ENCODE assay signal across 10 cellular contexts in the genomic region with DNA sequence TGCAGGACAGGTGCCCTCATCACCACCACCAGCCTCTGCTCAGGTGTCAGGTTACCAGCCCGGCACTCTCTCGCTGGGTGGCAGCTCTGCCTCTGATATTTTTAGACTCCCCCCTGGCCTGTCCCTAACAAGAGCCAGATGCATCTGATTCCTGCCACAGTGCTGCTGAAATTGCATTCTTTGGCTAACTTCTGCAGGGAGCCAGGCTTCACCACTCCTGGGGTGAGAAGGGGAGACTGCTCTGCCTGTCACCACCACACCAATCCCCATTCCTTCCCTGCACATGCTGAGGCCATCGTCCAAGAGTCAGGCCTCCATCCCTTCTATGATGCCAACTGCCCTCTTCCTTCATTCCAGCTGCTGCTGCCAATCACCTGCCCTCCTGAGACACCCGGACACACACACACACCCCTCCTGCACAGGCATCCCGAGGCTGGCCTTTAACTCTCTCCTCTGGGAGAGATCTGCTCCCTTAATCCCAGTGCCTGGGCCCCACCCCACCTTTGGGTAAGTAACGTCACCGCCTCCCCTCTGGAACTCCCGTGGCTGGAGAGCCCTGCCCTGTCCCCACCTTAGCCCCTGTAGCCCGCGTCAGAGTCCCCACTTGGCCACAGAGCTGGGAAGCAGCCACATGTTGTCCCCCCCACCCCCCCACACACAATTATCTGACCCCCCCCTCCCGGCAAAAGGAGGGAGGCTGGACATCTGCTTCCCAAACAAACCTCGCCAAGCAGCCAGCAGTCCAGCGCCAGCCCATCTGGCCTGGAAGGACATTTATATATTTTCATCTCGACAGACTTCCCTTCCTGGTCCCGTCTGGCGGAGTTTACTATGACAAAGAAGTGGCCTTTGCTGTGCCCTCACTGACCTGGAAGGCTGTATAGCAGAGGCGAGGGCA. TPM values are rescaled to one million over a fixed set of nuclear protein-coding genes. Genes with fewer than 3 reads are reported as not detected.
DNase-seq lines count a peak whose midpoint lies in the region; ATAC-seq and TF ChIP-seq lines count a peak whose summit lies in the region.
"Had no signal": no experiment of that assay in that cellular context is flagged by ENCODE, and none has a peak within 500 bp of the region (broad histone marks: within the 10 kb centered on the region; RNA-seq: fewer than 3 reads in every experiment).

No MANE protein-coding gene starts in this region.

- H3K4me3 ChIP-seq in spleen (peak overlapping the region in 1 of 8 donors; percentile 77), dorsolateral prefrontal cortex (peak overlapping the region in 19 of 59 donors; percentile 23 to 76 (median 69))

- no peak for TF ChIP-seq POLR2A in spleen (IDR thresholded peaks at IDR 0.05)

- 48 to 72% (median 62%) methylated on average over 16 to 17 of the region's 17 CpGs for WGBS in spleen, 5 donors

- peaks cover 48% of the 10 kb centered on the region for H3K4me1 Mint-ChIP-seq in WTC11
- no peaks in the 10 kb centered on the region for H3K4me1 Mint-ChIP-seq in activated T-cell treated with anti-CD3 and anti-CD28 coated beads, Interleukin-2, amount 50 U/mL, for 4 hours (ENCODE audit: low read depth)

- H3K9me3 Mint-ChIP-seq in WTC11, result no peaks in the 10 kb centered on the region
- H3K9me3 Mint-ChIP-seq in activated T-cell treated with anti-CD3 and anti-CD28 coated beads, Interleukin-2, amount 50 U/mL, for 4 hours, result no peaks in the 10 kb centered on the region
- H3K9me3 Mint-ChIP-seq: activated B cell treated with CpG ODN at 0.5 μM for 24 hours had no signal

- DNase-seq in HT-29 (ENCODE audit: low spot score), result peak; percentile 22
- DNase-seq in WTC11 (ENCODE audit: low spot score), result peak; percentile 32
- DNase-seq in iPS-NIHi11 (ENCODE audit: low spot score), result peak; percentile 44
- DNase-seq in spleen, result no peak
- no peak for DNase-seq in germinal center (ENCODE audit: low spot score)
- DNase-seq in activated T-cell treated with anti-CD3 and anti-CD28 coated beads, Interleukin-2, amount 50 U/mL, for 4 hours, result no peak
- no peak for DNase-seq in dorsolateral prefrontal cortex
- no peak for DNase-seq in dermis blood vessel endothelial cell
- DNase-seq: activated B cell treated with CpG ODN at 0.5 μM for 24 hours, NCI-H1436 had no signal

- H3K36me3 Mint-ChIP-seq in WTC11, result no peaks in the 10 kb centered on the region
- H3K36me3 Mint-ChIP-seq in activated T-cell treated with anti-CD3 and anti-CD28 coated beads, Interleukin-2, amount 50 U/mL, for 4 hours (ENCODE audit: insufficient read depth), result no peaks in the 10 kb centered on the region

- POLR2A ChIA-PET in WTC11 (lab: Charles Lee), result interaction anchor here (0.8 kb wide), 1 partner anchor 155 kb away, joined by 3 read pairs; no protein-coding TSS in a partner anchor

- H3K27me3 ChIP-seq in spleen (replicated peaks in 1 of 7), result peaks cover 0 to 40% (median 11%) of the 10 kb centered on the region in 7 donors
- peaks cover 0 to 40% (median 12%) of the 10 kb centered on the region in 45 donors for H3K27me3 ChIP-seq in dorsolateral prefrontal cortex

- intact Hi-C loops in spleen (cut with DNase I; ENCODE audit: low total_unique reads), result no loop called here
- intact Hi-C loops in dorsolateral prefrontal cortex (cut with DNase I), result no loop called here

- peak; percentile 14 for ATAC-seq in WTC11
- ATAC-seq in activated T-cell treated with anti-CD3 and anti-CD28 coated beads, Interleukin-2, amount 50 U/mL, for 4 hours, result no peak

- no peaks in the 10 kb centered on the region for H3K9me3 ChIP-seq in spleen

- CTCF ChIA-PET in WTC11 (lab: Charles Lee), result interaction anchor here (0.9 to 4.0 kb wide), 6 partner anchors 11 to 160 kb away, joined by 3 to 22 read pairs (median 3); no protein-coding TSS in a partner anchor

- peak overlapping the region; percentile 15 for H3K4me3 Mint-ChIP-seq in WTC11
- no peak overlapping the region for H3K4me3 Mint-ChIP-seq in activated T-cell treated with anti-CD3 and anti-CD28 coated beads, Interleukin-2, amount 50 U/mL, for 4 hours
- H3K4me3 Mint-ChIP-seq: activated B cell treated with CpG ODN at 0.5 μM for 24 hours had no signal

- H3K27me3 Mint-ChIP-seq in WTC11 (ENCODE audit: low read depth), result peaks cover 10% of the 10 kb centered on the region
- H3K27me3 Mint-ChIP-seq in activated T-cell treated with anti-CD3 and anti-CD28 coated beads, Interleukin-2, amount 50 U/mL, for 4 hours (ENCODE audit: low read depth), result peaks cover 38% of the 10 kb centered on the region

- TF ChIP-seq CTCF in WTC11 (IDR thresholded peaks at IDR 0.05), result no peak
- no peak for TF ChIP-seq CTCF in spleen (IDR thresholded peaks at IDR 0.05 in 8 of 11, conservative IDR thresholded peaks at IDR 0.05 in 3 of 11)
- no peak for TF ChIP-seq CTCF in dorsolateral prefrontal cortex (IDR thresholded peaks at IDR 0.05 in 54 of 56, conservative IDR thresholded peaks at IDR 0.05 in 2 of 56; ENCODE audit: low read depth in 1 of 56, partially characterized antibody in 56 of 56)

- H3K27ac Mint-ChIP-seq in WTC11, result 0 out of 2 replicates have a peak overlapping the region, but pooled peaks have one; percentile 6
- H3K27ac Mint-ChIP-seq: activated B cell treated with CpG ODN at 0.5 μM for 24 hours had no signal

- H3K36me3 ChIP-seq in spleen, result no peaks in the 10 kb centered on the region

- peaks cover 5 to 53% (median 34%) of the 10 kb centered on the region in 6 donors for H3K4me1 ChIP-seq in spleen

- H3K27ac ChIP-seq in spleen, result peak overlapping the region in 5 of 8 donors; percentile 13 to 53 (median 37)
- H3K27ac ChIP-seq in dorsolateral prefrontal cortex, result peak overlapping the region in 5 of 59 donors; percentile 5 to 48 (median 23)

TF ChIP-seq in WTC11, 78 proteins besides CTCF, POLR2A, EP300 and RAD21 (continues in another document):
- TF ChIP-seq, protein P1, sequence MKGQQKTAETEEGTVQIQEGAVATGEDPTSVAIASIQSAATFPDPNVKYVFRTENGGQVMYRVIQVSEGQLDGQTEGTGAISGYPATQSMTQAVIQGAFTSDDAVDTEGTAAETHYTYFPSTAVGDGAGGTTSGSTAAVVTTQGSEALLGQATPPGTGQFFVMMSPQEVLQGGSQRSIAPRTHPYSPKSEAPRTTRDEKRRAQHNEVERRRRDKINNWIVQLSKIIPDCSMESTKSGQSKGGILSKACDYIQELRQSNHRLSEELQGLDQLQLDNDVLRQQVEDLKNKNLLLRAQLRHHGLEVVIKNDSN (CRISPR knock-in tag; IDR thresholded peaks at IDR 0.05), result no peak
- TF ChIP-seq, protein P2, sequence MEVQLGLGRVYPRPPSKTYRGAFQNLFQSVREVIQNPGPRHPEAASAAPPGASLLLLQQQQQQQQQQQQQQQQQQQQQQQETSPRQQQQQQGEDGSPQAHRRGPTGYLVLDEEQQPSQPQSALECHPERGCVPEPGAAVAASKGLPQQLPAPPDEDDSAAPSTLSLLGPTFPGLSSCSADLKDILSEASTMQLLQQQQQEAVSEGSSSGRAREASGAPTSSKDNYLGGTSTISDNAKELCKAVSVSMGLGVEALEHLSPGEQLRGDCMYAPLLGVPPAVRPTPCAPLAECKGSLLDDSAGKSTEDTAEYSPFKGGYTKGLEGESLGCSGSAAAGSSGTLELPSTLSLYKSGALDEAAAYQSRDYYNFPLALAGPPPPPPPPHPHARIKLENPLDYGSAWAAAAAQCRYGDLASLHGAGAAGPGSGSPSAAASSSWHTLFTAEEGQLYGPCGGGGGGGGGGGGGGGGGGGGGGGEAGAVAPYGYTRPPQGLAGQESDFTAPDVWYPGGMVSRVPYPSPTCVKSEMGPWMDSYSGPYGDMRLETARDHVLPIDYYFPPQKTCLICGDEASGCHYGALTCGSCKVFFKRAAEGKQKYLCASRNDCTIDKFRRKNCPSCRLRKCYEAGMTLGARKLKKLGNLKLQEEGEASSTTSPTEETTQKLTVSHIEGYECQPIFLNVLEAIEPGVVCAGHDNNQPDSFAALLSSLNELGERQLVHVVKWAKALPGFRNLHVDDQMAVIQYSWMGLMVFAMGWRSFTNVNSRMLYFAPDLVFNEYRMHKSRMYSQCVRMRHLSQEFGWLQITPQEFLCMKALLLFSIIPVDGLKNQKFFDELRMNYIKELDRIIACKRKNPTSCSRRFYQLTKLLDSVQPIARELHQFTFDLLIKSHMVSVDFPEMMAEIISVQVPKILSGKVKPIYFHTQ (CRISPR knock-in tag; IDR thresholded peaks at IDR 0.05), result no peak
- TF ChIP-seq ZNF423 (CRISPR knock-in tag; IDR thresholded peaks at IDR 0.05), result no peak
- TF ChIP-seq IRF2 (CRISPR knock-in tag; IDR thresholded peaks at IDR 0.05; ENCODE audit: borderline replicate concordance, low read depth), result no peak
- TF ChIP-seq, protein P3, sequence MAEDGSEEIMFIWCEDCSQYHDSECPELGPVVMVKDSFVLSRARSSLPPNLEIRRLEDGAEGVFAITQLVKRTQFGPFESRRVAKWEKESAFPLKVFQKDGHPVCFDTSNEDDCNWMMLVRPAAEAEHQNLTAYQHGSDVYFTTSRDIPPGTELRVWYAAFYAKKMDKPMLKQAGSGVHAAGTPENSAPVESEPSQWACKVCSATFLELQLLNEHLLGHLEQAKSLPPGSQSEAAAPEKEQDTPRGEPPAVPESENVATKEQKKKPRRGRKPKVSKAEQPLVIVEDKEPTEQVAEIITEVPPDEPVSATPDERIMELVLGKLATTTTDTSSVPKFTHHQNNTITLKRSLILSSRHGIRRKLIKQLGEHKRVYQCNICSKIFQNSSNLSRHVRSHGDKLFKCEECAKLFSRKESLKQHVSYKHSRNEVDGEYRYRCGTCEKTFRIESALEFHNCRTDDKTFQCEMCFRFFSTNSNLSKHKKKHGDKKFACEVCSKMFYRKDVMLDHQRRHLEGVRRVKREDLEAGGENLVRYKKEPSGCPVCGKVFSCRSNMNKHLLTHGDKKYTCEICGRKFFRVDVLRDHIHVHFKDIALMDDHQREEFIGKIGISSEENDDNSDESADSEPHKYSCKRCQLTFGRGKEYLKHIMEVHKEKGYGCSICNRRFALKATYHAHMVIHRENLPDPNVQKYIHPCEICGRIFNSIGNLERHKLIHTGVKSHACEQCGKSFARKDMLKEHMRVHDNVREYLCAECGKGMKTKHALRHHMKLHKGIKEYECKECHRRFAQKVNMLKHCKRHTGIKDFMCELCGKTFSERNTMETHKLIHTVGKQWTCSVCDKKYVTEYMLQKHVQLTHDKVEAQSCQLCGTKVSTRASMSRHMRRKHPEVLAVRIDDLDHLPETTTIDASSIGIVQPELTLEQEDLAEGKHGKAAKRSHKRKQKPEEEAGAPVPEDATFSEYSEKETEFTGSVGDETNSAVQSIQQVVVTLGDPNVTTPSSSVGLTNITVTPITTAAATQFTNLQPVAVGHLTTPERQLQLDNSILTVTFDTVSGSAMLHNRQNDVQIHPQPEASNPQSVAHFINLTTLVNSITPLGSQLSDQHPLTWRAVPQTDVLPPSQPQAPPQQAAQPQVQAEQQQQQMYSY (CRISPR knock-in tag; IDR thresholded peaks at IDR 0.05), result no peak

RNA-seq across cellular contexts. Expression of a gene that starts 2.8 kb away (rescaled TPM):
- total RNA-seq in HT-29 (2014; rRNA removed; shearing (Covaris generic)), result 38.0 and 41.7 TPM in 2 replicates
- total RNA-seq in WTC11 (2021) (15.2 to 16.7 TPM (median 16.4 TPM) in 3 replicates), spleen (10 to 100 TPM; 17.6 to 37.2 (median 20.1) TPM), dorsolateral prefrontal cortex (10 to 100 TPM in 115 of 120 experiments, 1 to 10 TPM in 5; 9.4 to 40.9 (median 15.8) TPM), dermis blood vessel endothelial cell (43.7 and 67.6 TPM in 2 replicates)
- polyA plus RNA-seq in spleen, result 1 to 10 TPM; 2.8 to 6.9 (median 6.3) TPM
- total RNA-seq in activated T-cell treated with anti-CD3 and anti-CD28 coated beads, Interleukin-2, amount 50 U/mL, for 4 hours, result under 1 TPM; 0.16 to 0.35 (median 0.16) TPM
- total RNA-seq: activated B cell treated with CpG ODN at 0.5 μM for 24 hours had no signal

Comparison
In these comparisons a context has a peak if more than half of its experiments do, and no peak if none do; other contexts are left out.
1. DNase-seq: peak in HT-29 (single experiment), WTC11 (single experiment) and iPS-NIHi11 (single experiment); none in spleen (single experiment), germinal center (single experiment), activated T-cell treated with anti-CD3 and anti-CD28 coated beads, Interleukin-2, amount 50 U/mL, for 4 hours (single experiment), dorsolateral prefrontal cortex (0 of 10) and dermis blood vessel endothelial cell (single experiment).
2. RNA of a gene that starts 2.8 kb away (total RNA-seq): 43.7 to 67.6 TPM in dermis blood vessel endothelial cell, 38.0 to 41.7 TPM in HT-29, 17.6 to 37.2 TPM in spleen, 15.2 to 16.7 TPM in WTC11 and 9.4 to 40.9 TPM in dorsolateral prefrontal cortex; 0.16 to 0.35 TPM in activated T-cell treated with anti-CD3 and anti-CD28 coated beads, Interleukin-2, amount 50 U/mL, for 4 hours; every median in the first group is over 4 times any median in the second.